In the genomic region with DNA sequence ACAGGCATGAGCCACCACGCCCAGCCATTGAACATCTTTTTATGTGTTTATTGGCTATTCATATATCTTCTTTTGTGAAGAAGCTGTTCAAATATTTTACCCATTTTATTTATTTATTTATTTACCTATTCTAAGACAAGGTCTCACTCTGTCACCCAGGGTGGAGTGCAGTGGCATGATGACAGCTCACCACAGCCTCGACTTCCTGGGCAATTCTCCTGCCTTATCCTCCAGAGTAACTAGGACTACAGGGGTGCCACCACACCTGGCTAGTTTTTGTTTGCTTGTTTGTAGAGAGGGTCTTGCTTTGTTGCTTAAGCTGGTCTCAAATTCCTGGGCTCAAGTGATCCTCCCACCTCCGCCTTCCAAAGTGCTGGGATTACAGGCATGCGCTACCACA, we compare ENCODE assay signal across 17 cellular contexts. TPM values are rescaled to one million over a fixed set of nuclear protein-coding genes. Genes with fewer than 3 reads are reported as not detected.
DNase-seq lines count a peak whose midpoint lies in the region; ATAC-seq and TF ChIP-seq lines count a peak whose summit lies in the region.
"Had no signal": no experiment of that assay in that cellular context is flagged by ENCODE, and none has a peak within 500 bp of the region (broad histone marks: within the 10 kb centered on the region; RNA-seq: fewer than 3 reads in every experiment).

No MANE protein-coding gene starts in this region.

- peak overlapping the region; percentile 46; the same call in 1 of the 2 replicates for H3K9ac ChIP-seq in SU-DHL-6 (ENCODE audit: low read length)

- ATAC-seq in HG03571 (IDR thresholded peaks at IDR 0.05; ENCODE audit: unreplicated experiment): no peak
- ATAC-seq in GM18519 (IDR thresholded peaks at IDR 0.05; ENCODE audit: low FRiP score, unreplicated experiment): no peak
- ATAC-seq in GM19395 (IDR thresholded peaks at IDR 0.05; ENCODE audit: unreplicated experiment): no peak
- ATAC-seq: gastroesophageal sphincter had no signal

- H3K4me1 Mint-ChIP-seq in activated naive CD4-positive, alpha-beta T cell treated with anti-CD3 and anti-CD28 coated beads, Interleukin-2, amount 50 U/mL, for 24 hours: peaks cover 52% of the 10 kb centered on the region

- intact Hi-C loops in transverse colon (cut with DNase I; ENCODE audit: low total_unique reads): loop anchor here (10.0 kb wide), 1 partner anchor 81 kb away; no protein-coding TSS in a partner anchor

- no peaks in the 10 kb centered on the region for H3K27me3 Mint-ChIP-seq in activated naive CD4-positive, alpha-beta T cell treated with anti-CD3 and anti-CD28 coated beads, Interleukin-2, amount 50 U/mL, for 24 hours

- peak overlapping the region; percentile 64 for H3K27ac Mint-ChIP-seq in activated naive CD4-positive, alpha-beta T cell treated with anti-CD3 and anti-CD28 coated beads, Interleukin-2, amount 50 U/mL, for 24 hours

- peaks cover 54% of the 10 kb centered on the region for H3F3A ChIP-seq in SU-DHL-6 (ENCODE audit: insufficient read depth)

- H3K27ac ChIP-seq in SU-DHL-6 (ENCODE audit: low read depth, low read length): peak overlapping the region; percentile 99
- peak overlapping the region; percentile 1 to 51 (median 16) for H3K27ac ChIP-seq in transverse colon
- H3K27ac ChIP-seq: colonic mucosa, gastroesophageal sphincter, right atrium auricular region had no signal

- peak overlapping the region; percentile 5 for H2AFZ ChIP-seq in SU-DHL-6 (ENCODE audit: low read depth, low read length, severe bottlenecking)

- H3K9me3 Mint-ChIP-seq in activated naive CD4-positive, alpha-beta T cell treated with anti-CD3 and anti-CD28 coated beads, Interleukin-2, amount 50 U/mL, for 24 hours: no peaks in the 10 kb centered on the region

- TF ChIP-seq EP300 in transverse colon (IDR thresholded peaks at IDR 0.05; ENCODE audit: low read depth): no peak

- H3K4me3 Mint-ChIP-seq in activated naive CD4-positive, alpha-beta T cell treated with anti-CD3 and anti-CD28 coated beads, Interleukin-2, amount 50 U/mL, for 24 hours: no peak overlapping the region

- H3K4me3 ChIP-seq in SU-DHL-6 (ENCODE audit: insufficient read depth, low read length, poor library complexity, severe bottlenecking): no peak overlapping the region
- no peak overlapping the region for H3K4me3 ChIP-seq in transverse colon
- H3K4me3 ChIP-seq: colonic mucosa, gastroesophageal sphincter, right atrium auricular region had no signal

- in situ Hi-C loops in transverse colon (cut with MboI; ENCODE audit: low pct_ligation_motif_present in 1 of 4, low pct_unique_long_range_greater_than_20kb in 1 of 4, low sequenced_read_pairs in 3 of 4): loop anchor here in 3 of 4 donors (5.0 to 25.0 kb wide), 3 partner anchors 86 to 104 kb away; a partner anchor contains a TSS

- no peaks in the 10 kb centered on the region for H3K9me3 ChIP-seq in SU-DHL-6 (ENCODE audit: insufficient read depth, low read length)
- H3K9me3 ChIP-seq in transverse colon: no peaks in the 10 kb centered on the region
- H3K9me3 ChIP-seq: colonic mucosa, gastroesophageal sphincter, right atrium auricular region had no signal

- DNase-seq in activated naive CD4-positive, alpha-beta T cell treated with Interleukin-2 at 50 U/mL for 16 hours: no peak
- DNase-seq in effector CD4-positive, alpha-beta T cell: peak; percentile 9
- peak; percentile 39 for DNase-seq in transverse colon
- DNase-seq: activated CD4-positive, CD25-positive, alpha-beta regulatory T cell treated with anti-CD3 and anti-CD28 coated beads, Interleukin-2, amount 50 U/mL, for 72 hours; colonic mucosa; COR-L47; NCI-H1436 treated with DMSO at 0.1 percent for 48 hours; NCI-H2227 treated with DMSO at 0.1 percent for 48 hours; occipital lobe; SIG-M5 had no signal

- TF ChIP-seq CTCF in SU-DHL-6 (IDR thresholded peaks at IDR 0.05; ENCODE audit: insufficient read depth, low read length, poor library complexity, severe bottlenecking) (no peak), transverse colon (IDR thresholded peaks at IDR 0.05) (no peak)

- H4K20me1 ChIP-seq in SU-DHL-6 (ENCODE audit: low read depth, low read length): no peaks in the 10 kb centered on the region

- 70 to 79% methylated on average over 4 of the region's 4 CpGs for WGBS in transverse colon (ENCODE audit: low coverage in 1 of 2), 2 donors

- peaks cover 0 to 27% (median 7%) of the 10 kb centered on the region in 4 donors for H3K4me1 ChIP-seq in transverse colon
- H3K4me1 ChIP-seq: colonic mucosa, right atrium auricular region had no signal

- H3K36me3 ChIP-seq in SU-DHL-6 (ENCODE audit: low read length): no peaks in the 10 kb centered on the region
- H3K36me3 ChIP-seq in transverse colon: no peaks in the 10 kb centered on the region
- H3K36me3 ChIP-seq: colonic mucosa, gastroesophageal sphincter, right atrium auricular region had no signal

- H3K9me2 ChIP-seq in SU-DHL-6 (replicated peaks; ENCODE audit: insufficient read depth, low read length): no peaks in the 10 kb centered on the region

- peak overlapping the region; percentile 47 for H3K4me2 ChIP-seq in SU-DHL-6 (ENCODE audit: low read depth, low read length, poor library complexity, severe bottlenecking)

- TF ChIP-seq POLR2A in transverse colon (IDR thresholded peaks at IDR 0.05): no peak

- H3K27me3 ChIP-seq in SU-DHL-6 (ENCODE audit: low read length) (no peaks in the 10 kb centered on the region), transverse colon (no peaks in the 10 kb centered on the region)
- H3K27me3 ChIP-seq: colonic mucosa, gastroesophageal sphincter, right atrium auricular region had no signal

- H3K36me3 Mint-ChIP-seq in activated naive CD4-positive, alpha-beta T cell treated with anti-CD3 and anti-CD28 coated beads, Interleukin-2, amount 50 U/mL, for 24 hours: no peaks in the 10 kb centered on the region

- no peaks in the 10 kb centered on the region for H3K79me2 ChIP-seq in SU-DHL-6 (ENCODE audit: insufficient read depth, low read length)

RNA-seq across cellular contexts. Expression of a gene that starts 33.5 kb away (rescaled TPM):
- 10 to 100 TPM in 3 of 4 donors, under 1 TPM in 1; 0.60 to 23.2 (median 14.0) TPM for total RNA-seq in transverse colon

RNA-seq across cellular contexts. Expression of a gene that starts 34.4 kb away (rescaled TPM):
- total RNA-seq in transverse colon: 10 to 100 TPM; 25.5 to 35.5 (median 32.5) TPM

RNA-seq across cellular contexts. Expression of a gene that starts 52.8 kb away (rescaled TPM):
- total RNA-seq in transverse colon: 100 to 1,000 TPM in 2 of 4 donors, 10 to 100 TPM in 2; 77.0 to 230 (median 96.7) TPM
